ENCODE assay signal across 8 cellular contexts in the genomic region with DNA sequence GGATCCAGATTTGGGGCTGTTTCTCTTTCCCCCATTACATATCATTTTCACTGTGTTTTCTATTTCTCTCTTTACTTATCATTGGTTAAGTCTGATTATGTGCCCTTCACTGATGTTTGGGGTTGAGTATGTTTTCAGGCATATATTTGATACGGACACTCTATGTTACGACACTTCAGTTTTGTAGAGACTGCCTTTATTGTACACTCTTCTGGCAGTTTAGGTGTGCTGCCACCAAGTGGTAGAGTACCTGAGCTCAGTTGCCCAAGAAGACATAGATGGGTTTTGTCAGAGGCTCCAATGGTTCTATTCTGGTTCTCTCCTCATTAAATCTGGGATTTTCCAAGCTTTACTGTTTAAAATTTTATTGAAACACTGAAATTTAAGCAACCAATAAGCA.
A peak's percentile ranks its signal among the peaks of the same experiment; 100 is the strongest.
DNase-seq lines count a peak whose midpoint lies in the region; ATAC-seq, FAIRE-seq and TF ChIP-seq lines count a peak whose summit lies in the region.

No MANE protein-coding gene starts in this region.

- POLR2A ChIA-PET in K562 (lab: Yijun Ruan, JAX), result no interaction called here

- H3K36me3 ChIP-seq in K562 (ENCODE audit: control insufficient read depth, insufficient read depth, low read length), result no peaks in the 10 kb centered on the region

- H3K9ac ChIP-seq in K562 (ENCODE audit: insufficient read depth in 1 of 2, low read depth in 2 of 2, low read length in 2 of 2), result no peak overlapping the region

- H3K27me3 ChIP-seq in K562 (ENCODE audit: control insufficient read depth in 2 of 2, insufficient read depth in 2 of 2, low read length in 2 of 2), result no peaks in the 10 kb centered on the region; a peak in 2 of 5 replicates

- intact Hi-C loops in K562 (cut with micrococcal nuclease), result no loop called here

- in situ Hi-C loops in K562 (cut with MboI), result no loop called here

- no peaks in the 10 kb centered on the region for H4K20me1 ChIP-seq in K562 (replicated peaks; ENCODE audit: control insufficient read depth, insufficient read depth, low read length)

- FAIRE-seq in K562 (lab: Jason Lieb, UNC), result peak; percentile 67

- CTCF ChIA-PET in K562 (lab: Yijun Ruan, JAX; ENCODE audit: low intra/inter-chr PET ratio), result no interaction called here

- peak; percentile 9 to 59 (median 52) for DNase-seq in NCI-H1417 (lab: John Stamatoyannopoulos, UW)
- DNase-seq in K562 (ENCODE audit: extremely low read depth in 1 of 4, low spot score in 3 of 4), result peak; percentile 9 to 13 (median 11)
- DNase-seq in neural crest cell (ENCODE audit: low read depth, low spot score), result no peak
- no peak for DNase-seq in effector memory CD8-positive, alpha-beta T cell
- DNase-seq in stimulated activated CD4-positive, alpha-beta T cell treated with anti-CD3 and anti-CD28 coated beads, Interleukin-2, amount 100 ng/mL, for 24 hours, result no peak
- DNase-seq in HK-2 (ENCODE audit: unreplicated experiment), result no peak

- no peaks in the 10 kb centered on the region for H3K9me3 Mint-ChIP-seq in neural crest cell
- peaks cover 2 to 7% of the 10 kb centered on the region in 2 donors for H3K9me3 Mint-ChIP-seq in effector memory CD8-positive, alpha-beta T cell

- H3K4me3 ChIP-seq in K562, result no peak overlapping the region

- no TSS peak for BruUV-seq in K562 (replicated peaks; lab: Mats Ljungman, UMichigan)

- H3K27me3 Mint-ChIP-seq in neural crest cell (ENCODE audit: low read depth), result no peaks in the 10 kb centered on the region
- peaks cover 24 to 28% of the 10 kb centered on the region in 2 donors for H3K27me3 Mint-ChIP-seq in effector memory CD8-positive, alpha-beta T cell

- WGBS in K562 (ENCODE audit: insufficient coverage, low coverage, missing lambda C conversion rate), result 11% methylated on average over 2 of the region's 2 CpGs

- H3K27ac Mint-ChIP-seq in neural crest cell (ENCODE audit: unreplicated experiment), result no peak overlapping the region
- H3K27ac Mint-ChIP-seq in effector memory CD8-positive, alpha-beta T cell, result no peak overlapping the region

- no peaks in the 10 kb centered on the region for H3K9me3 ChIP-seq in K562 (replicated peaks; ENCODE audit: control insufficient read depth, insufficient read depth, low read depth, low read length)

- ATAC-seq in K562 (peak; percentile 59; the same call in 1 of the 3 replicates), GM21447 (IDR thresholded peaks at IDR 0.05; ENCODE audit: unreplicated experiment) (no peak)
- ATAC-seq in effector memory CD8-positive, alpha-beta T cell (replicated peaks), result no peak

- no peak overlapping the region for H2AFZ ChIP-seq in K562 (ENCODE audit: low read depth, low read length)

- no peak for TF ChIP-seq POLR2A in K562 (conservative IDR thresholded peaks at IDR 0.05)

- peak in 1 of 2 experiments; percentile 11; a peak in 1 of 4 replicates for TF ChIP-seq RAD21 in K562 (CRISPR knock-in tag; conservative IDR thresholded peaks at IDR 0.05 in 1 of 2, IDR thresholded peaks at IDR 0.05 in 1 of 2)

- H3K9me1 ChIP-seq in K562 (ENCODE audit: control insufficient read depth, insufficient read depth, low read length), result no peaks in the 10 kb centered on the region

- no peaks in the 10 kb centered on the region; a peak in 2 of 5 replicates for H3K4me1 ChIP-seq in K562 (replicated peaks in 1 of 2; ENCODE audit: control insufficient read depth in 2 of 2, insufficient read depth in 2 of 2, low read length in 2 of 2)

- no peaks in the 10 kb centered on the region for H3K36me3 Mint-ChIP-seq in neural crest cell (ENCODE audit: low read depth)
- H3K36me3 Mint-ChIP-seq in effector memory CD8-positive, alpha-beta T cell (ENCODE audit: insufficient read depth), result no peaks in the 10 kb centered on the region

- no peak for TF ChIP-seq EP300 in K562 (IDR thresholded peaks at IDR 0.05; ENCODE audit: low read length)

- H3K4me1 Mint-ChIP-seq in neural crest cell, result peaks cover 8% of the 10 kb centered on the region
- H3K4me1 Mint-ChIP-seq in effector memory CD8-positive, alpha-beta T cell (ENCODE audit: low read depth in 2 of 2), result peaks cover 0 to 4% of the 10 kb centered on the region in 2 donors

- TF ChIP-seq CTCF in GM12872 (IDR thresholded peaks at IDR 0.05; ENCODE audit: insufficient read depth, low read depth, low read length), result peak; percentile 67
- peak; percentile 15 to 43 (median 30); a peak in 4 of 6 replicates for TF ChIP-seq CTCF in K562 (IDR thresholded peaks at IDR 0.05 in 2 of 3, conservative IDR thresholded peaks at IDR 0.05 in 1 of 3; ENCODE audit: insufficient read depth in 2 of 3, low read depth in 1 of 3, low read length in 3 of 3)
- TF ChIP-seq CTCF in neural crest cell (conservative IDR thresholded peaks at IDR 0.05), result peak; percentile 57

- no peak overlapping the region for H3K4me3 Mint-ChIP-seq in neural crest cell
- H3K4me3 Mint-ChIP-seq in effector memory CD8-positive, alpha-beta T cell, result no peak overlapping the region

- no peak overlapping the region for H3K27ac ChIP-seq in K562 (ENCODE audit: extremely low read depth, low read depth, low read length)

- H3K79me2 ChIP-seq in K562 (ENCODE audit: control insufficient read depth, insufficient read depth, low read length), result no peaks in the 10 kb centered on the region

- H3K4me2 ChIP-seq in K562 (ENCODE audit: insufficient read depth, low read length), result no peak overlapping the region

TF ChIP-seq in K562, 482 proteins besides CTCF, POLR2A, EP300 and RAD21 (continues in another document):
- TF ChIP-seq, protein P1, sequence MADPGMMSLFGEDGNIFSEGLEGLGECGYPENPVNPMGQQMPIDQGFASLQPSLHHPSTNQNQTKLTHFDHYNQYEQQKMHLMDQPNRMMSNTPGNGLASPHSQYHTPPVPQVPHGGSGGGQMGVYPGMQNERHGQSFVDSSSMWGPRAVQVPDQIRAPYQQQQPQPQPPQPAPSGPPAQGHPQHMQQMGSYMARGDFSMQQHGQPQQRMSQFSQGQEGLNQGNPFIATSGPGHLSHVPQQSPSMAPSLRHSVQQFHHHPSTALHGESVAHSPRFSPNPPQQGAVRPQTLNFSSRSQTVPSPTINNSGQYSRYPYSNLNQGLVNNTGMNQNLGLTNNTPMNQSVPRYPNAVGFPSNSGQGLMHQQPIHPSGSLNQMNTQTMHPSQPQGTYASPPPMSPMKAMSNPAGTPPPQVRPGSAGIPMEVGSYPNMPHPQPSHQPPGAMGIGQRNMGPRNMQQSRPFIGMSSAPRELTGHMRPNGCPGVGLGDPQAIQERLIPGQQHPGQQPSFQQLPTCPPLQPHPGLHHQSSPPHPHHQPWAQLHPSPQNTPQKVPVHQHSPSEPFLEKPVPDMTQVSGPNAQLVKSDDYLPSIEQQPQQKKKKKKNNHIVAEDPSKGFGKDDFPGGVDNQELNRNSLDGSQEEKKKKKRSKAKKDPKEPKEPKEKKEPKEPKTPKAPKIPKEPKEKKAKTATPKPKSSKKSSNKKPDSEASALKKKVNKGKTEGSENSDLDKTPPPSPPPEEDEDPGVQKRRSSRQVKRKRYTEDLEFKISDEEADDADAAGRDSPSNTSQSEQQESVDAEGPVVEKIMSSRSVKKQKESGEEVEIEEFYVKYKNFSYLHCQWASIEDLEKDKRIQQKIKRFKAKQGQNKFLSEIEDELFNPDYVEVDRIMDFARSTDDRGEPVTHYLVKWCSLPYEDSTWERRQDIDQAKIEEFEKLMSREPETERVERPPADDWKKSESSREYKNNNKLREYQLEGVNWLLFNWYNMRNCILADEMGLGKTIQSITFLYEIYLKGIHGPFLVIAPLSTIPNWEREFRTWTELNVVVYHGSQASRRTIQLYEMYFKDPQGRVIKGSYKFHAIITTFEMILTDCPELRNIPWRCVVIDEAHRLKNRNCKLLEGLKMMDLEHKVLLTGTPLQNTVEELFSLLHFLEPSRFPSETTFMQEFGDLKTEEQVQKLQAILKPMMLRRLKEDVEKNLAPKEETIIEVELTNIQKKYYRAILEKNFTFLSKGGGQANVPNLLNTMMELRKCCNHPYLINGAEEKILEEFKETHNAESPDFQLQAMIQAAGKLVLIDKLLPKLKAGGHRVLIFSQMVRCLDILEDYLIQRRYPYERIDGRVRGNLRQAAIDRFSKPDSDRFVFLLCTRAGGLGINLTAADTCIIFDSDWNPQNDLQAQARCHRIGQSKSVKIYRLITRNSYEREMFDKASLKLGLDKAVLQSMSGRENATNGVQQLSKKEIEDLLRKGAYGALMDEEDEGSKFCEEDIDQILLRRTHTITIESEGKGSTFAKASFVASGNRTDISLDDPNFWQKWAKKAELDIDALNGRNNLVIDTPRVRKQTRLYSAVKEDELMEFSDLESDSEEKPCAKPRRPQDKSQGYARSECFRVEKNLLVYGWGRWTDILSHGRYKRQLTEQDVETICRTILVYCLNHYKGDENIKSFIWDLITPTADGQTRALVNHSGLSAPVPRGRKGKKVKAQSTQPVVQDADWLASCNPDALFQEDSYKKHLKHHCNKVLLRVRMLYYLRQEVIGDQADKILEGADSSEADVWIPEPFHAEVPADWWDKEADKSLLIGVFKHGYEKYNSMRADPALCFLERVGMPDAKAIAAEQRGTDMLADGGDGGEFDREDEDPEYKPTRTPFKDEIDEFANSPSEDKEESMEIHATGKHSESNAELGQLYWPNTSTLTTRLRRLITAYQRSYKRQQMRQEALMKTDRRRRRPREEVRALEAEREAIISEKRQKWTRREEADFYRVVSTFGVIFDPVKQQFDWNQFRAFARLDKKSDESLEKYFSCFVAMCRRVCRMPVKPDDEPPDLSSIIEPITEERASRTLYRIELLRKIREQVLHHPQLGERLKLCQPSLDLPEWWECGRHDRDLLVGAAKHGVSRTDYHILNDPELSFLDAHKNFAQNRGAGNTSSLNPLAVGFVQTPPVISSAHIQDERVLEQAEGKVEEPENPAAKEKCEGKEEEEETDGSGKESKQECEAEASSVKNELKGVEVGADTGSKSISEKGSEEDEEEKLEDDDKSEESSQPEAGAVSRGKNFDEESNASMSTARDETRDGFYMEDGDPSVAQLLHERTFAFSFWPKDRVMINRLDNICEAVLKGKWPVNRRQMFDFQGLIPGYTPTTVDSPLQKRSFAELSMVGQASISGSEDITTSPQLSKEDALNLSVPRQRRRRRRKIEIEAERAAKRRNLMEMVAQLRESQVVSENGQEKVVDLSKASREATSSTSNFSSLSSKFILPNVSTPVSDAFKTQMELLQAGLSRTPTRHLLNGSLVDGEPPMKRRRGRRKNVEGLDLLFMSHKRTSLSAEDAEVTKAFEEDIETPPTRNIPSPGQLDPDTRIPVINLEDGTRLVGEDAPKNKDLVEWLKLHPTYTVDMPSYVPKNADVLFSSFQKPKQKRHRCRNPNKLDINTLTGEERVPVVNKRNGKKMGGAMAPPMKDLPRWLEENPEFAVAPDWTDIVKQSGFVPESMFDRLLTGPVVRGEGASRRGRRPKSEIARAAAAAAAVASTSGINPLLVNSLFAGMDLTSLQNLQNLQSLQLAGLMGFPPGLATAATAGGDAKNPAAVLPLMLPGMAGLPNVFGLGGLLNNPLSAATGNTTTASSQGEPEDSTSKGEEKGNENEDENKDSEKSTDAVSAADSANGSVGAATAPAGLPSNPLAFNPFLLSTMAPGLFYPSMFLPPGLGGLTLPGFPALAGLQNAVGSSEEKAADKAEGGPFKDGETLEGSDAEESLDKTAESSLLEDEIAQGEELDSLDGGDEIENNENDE (IDR thresholded peaks at IDR 0.05; ENCODE audit: low read depth, low read length), result no peak
- no peak for TF ChIP-seq SAFB2 (IDR thresholded peaks at IDR 0.05; ENCODE audit: borderline replicate concordance, low read depth, low read length, severe bottlenecking)

Comparison
In these comparisons a context has a peak if more than half of its experiments do, and no peak if none do; other contexts are left out.
1. DNase-seq: peak in NCI-H1417 (3 of 3) and K562 (4 of 4); none in neural crest cell (single experiment), effector memory CD8-positive, alpha-beta T cell (0 of 3), stimulated activated CD4-positive, alpha-beta T cell treated with anti-CD3 and anti-CD28 coated beads, Interleukin-2, amount 100 ng/mL, for 24 hours (0 of 2) and HK-2 (single experiment).
2. Peak in every context shown above with its lines, with median percentiles within 50 percentile points of each other: CTCF ChIP-seq.